Comparison of ENCODE assay signal across 1 cellular context in genomic region chr16:30902070-30902972, GRCh38.
TF ChIP-seq lines count a peak whose summit lies in the region.

No MANE protein-coding gene starts in this region.

TF ChIP-seq in HEK293, 187 proteins besides CTCF, POLR2A, EP300 and RAD21 (continued from another document):
- TF ChIP-seq ZSCAN5A (tag by site-specific recombination; IDR thresholded peaks at IDR 0.05) (peak; percentile 59; the same call in 1 of the 2 replicates), ZIC2 (tag by site-specific recombination; IDR thresholded peaks at IDR 0.05) (peak; percentile 88), RBAK (tag by site-specific recombination; IDR thresholded peaks at IDR 0.05) (no peak), ZBTB26 (tag by site-specific recombination; optimal IDR thresholded peaks at IDR 0.05) (peak; percentile 51), ZBTB6 (tag by site-specific recombination; IDR thresholded peaks at IDR 0.05) (no peak), ZNF114 (tag by site-specific recombination; IDR thresholded peaks at IDR 0.05) (no peak), ZNF785 (tag by site-specific recombination; IDR thresholded peaks at IDR 0.05) (no peak), ZBTB17 (tag by site-specific recombination; IDR thresholded peaks at IDR 0.05) (peak; percentile 29), AEBP2 (tag by site-specific recombination; IDR thresholded peaks at IDR 0.05; ENCODE audit: borderline replicate concordance) (no peak), ZNF704 (tag by site-specific recombination; IDR thresholded peaks at IDR 0.05) (no peak), ZEB2 (tag by site-specific recombination; IDR thresholded peaks at IDR 0.05) (0 out of 2 replicates have a peak, but pooled peaks have one; percentile 22), KLF9 (tag by site-specific recombination; IDR thresholded peaks at IDR 0.05; ENCODE audit: low read depth) (peak; percentile 72), ZNF791 (tag by site-specific recombination; IDR thresholded peaks at IDR 0.05) (no peak), ZNF341 (tag by site-specific recombination; IDR thresholded peaks at IDR 0.05; ENCODE audit: low read depth) (peak; percentile 24; the same call in 1 of the 2 replicates), ZNF692 (tag by site-specific recombination; IDR thresholded peaks at IDR 0.05) (peak; percentile 24; the same call in 1 of the 2 replicates), ZNF600 (tag by site-specific recombination; IDR thresholded peaks at IDR 0.05) (peak; percentile 47; the same call in 1 of the 2 replicates), TRIM28 (IDR thresholded peaks at IDR 0.05; ENCODE audit: borderline replicate concordance, low read length) (peak; percentile 77; the same call in 1 of the 2 replicates), SP3 (tag by site-specific recombination; IDR thresholded peaks at IDR 0.05) (0 out of 2 replicates have a peak, but pooled peaks have one; percentile 10), ZFP37 (tag by site-specific recombination; IDR thresholded peaks at IDR 0.05) (no peak), PRDM10 (tag by site-specific recombination; IDR thresholded peaks at IDR 0.05) (0 out of 2 replicates have a peak, but pooled peaks have one; percentile 12), ZBTB7A (tag by site-specific recombination; IDR thresholded peaks at IDR 0.05; ENCODE audit: low read depth) (0 out of 2 replicates have a peak, but pooled peaks have one; percentile 34), ZNF394 (tag by site-specific recombination; IDR thresholded peaks at IDR 0.05; ENCODE audit: borderline replicate concordance) (no peak; the same call in 1 of the 2 replicates), ZBTB21 (tag by site-specific recombination; IDR thresholded peaks at IDR 0.05) (no peak), ZNF24 (tag by site-specific recombination; IDR thresholded peaks at IDR 0.05) (0 out of 2 replicates have a peak, but pooled peaks have one; percentile 33), ZNF2 (tag by site-specific recombination; IDR thresholded peaks at IDR 0.05) (peak; percentile 58; the same call in 1 of the 2 replicates), ZNF398 (tag by site-specific recombination; IDR thresholded peaks at IDR 0.05) (0 out of 2 replicates have a peak, but pooled peaks have one; percentile 15), ZXDB (tag by site-specific recombination; IDR thresholded peaks at IDR 0.05) (0 out of 2 replicates have a peak, but pooled peaks have one; percentile 25), ZNF664 (tag by site-specific recombination; IDR thresholded peaks at IDR 0.05) (peak; percentile 67; the same call in 1 of the 2 replicates), KLF10 (tag by site-specific recombination; IDR thresholded peaks at IDR 0.05) (peak; percentile 87), ZNF366 (tag by site-specific recombination; conservative IDR thresholded peaks at IDR 0.05) (peak; percentile 50; the same call in 1 of the 2 replicates), PBX3 (CRISPR knock-in tag; IDR thresholded peaks at IDR 0.05) (peak; percentile 67), ZNF202 (tag by site-specific recombination; IDR thresholded peaks at IDR 0.05; ENCODE audit: borderline replicate concordance) (no peak), ZNF354C (tag by site-specific recombination; IDR thresholded peaks at IDR 0.05; ENCODE audit: borderline replicate concordance, low read depth) (no peak), ZBTB10 (tag by site-specific recombination; IDR thresholded peaks at IDR 0.05) (no peak), ZNF561 (tag by site-specific recombination; IDR thresholded peaks at IDR 0.05; ENCODE audit: borderline replicate concordance) (0 out of 2 replicates have a peak, but pooled peaks have one; percentile 2)
